In the genomic region with DNA sequence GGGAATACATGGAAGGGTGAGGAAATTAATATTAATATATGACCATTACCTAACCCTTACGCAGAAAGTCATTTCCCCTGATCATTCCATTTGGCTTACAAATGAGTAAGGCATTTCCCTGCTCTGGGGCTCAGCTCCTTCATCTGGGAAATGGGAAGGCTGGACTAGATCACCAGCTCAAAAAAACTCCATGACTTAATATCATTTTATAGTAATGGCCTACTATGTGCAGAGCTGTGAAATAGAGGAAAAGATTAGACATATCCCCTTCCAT, we compare ENCODE assay signal across 18 cellular contexts. TPM values are rescaled to one million over a fixed set of nuclear protein-coding genes. Genes with fewer than 3 reads are reported as not detected.
DNase-seq lines count a peak whose midpoint lies in the region; ATAC-seq and TF ChIP-seq lines count a peak whose summit lies in the region.
"Had no signal": no experiment of that assay in that cellular context is flagged by ENCODE, and none has a peak within 500 bp of the region (broad histone marks: within the 10 kb centered on the region; RNA-seq: fewer than 3 reads in every experiment).

No MANE protein-coding gene starts in this region.

- H3K9ac ChIP-seq in GM23248 = no peak overlapping the region

- peaks cover 28% of the 10 kb centered on the region for H3F3A ChIP-seq in GM23248 (ENCODE audit: insufficient read depth)

- H3K4me3 ChIP-seq in GM23248 (no peak overlapping the region), esophagus squamous epithelium (no peak overlapping the region), osteoblast (ENCODE audit: insufficient read depth, low read length) (no peak overlapping the region)
- H3K4me3 ChIP-seq: cardiac muscle cell, mucosa of descending colon, uterus had no signal

- H3K36me3 ChIP-seq in GM23248 (ENCODE audit: low read depth) (no peaks in the 10 kb centered on the region), esophagus squamous epithelium (no peaks in the 10 kb centered on the region), osteoblast (ENCODE audit: insufficient read depth, low read length) (peaks cover 5% of the 10 kb centered on the region)
- H3K36me3 ChIP-seq: cardiac muscle cell, uterus had no signal

- H2AFZ ChIP-seq in GM23248 = no peak overlapping the region
- no peak overlapping the region for H2AFZ ChIP-seq in osteoblast (ENCODE audit: low read length)

- H3K27ac ChIP-seq in GM23248 (peak overlapping the region; percentile 26), esophagus squamous epithelium (peak overlapping the region in 3 of 4 donors; percentile 8 to 71 (median 70)), osteoblast (ENCODE audit: low read depth, low read length) (peak overlapping the region; percentile 1)
- H3K27ac ChIP-seq: cardiac muscle cell had no signal

- intact Hi-C loops in esophagus squamous epithelium (cut with DNase I) = no loop called here

- H3K4me1 ChIP-seq in GM23248 (ENCODE audit: insufficient read depth) = peaks cover 36% of the 10 kb centered on the region
- peaks cover under 1 to 43% (median 28%) of the 10 kb centered on the region in 3 donors for H3K4me1 ChIP-seq in esophagus squamous epithelium
- H3K4me1 ChIP-seq in osteoblast (ENCODE audit: insufficient read depth, low read length) = peaks cover 27% of the 10 kb centered on the region
- H3K4me1 ChIP-seq: uterus had no signal

- WGBS in GM23248 (ENCODE audit: low coverage in 1 of 2, low lambda C conversion rate in 2 of 2, missing lambda C conversion rate in 2 of 2), 2 experiments = 14 to 17% methylated on average over 1 of the region's 1 CpG
- WGBS in esophagus squamous epithelium, 2 donors = 73 to 81% methylated on average over 1 of the region's 1 CpG

- no peak for TF ChIP-seq POLR2A in esophagus squamous epithelium (IDR thresholded peaks at IDR 0.05)

- H3K27me3 ChIP-seq in GM23248 (replicated peaks; ENCODE audit: insufficient read depth) (no peaks in the 10 kb centered on the region), esophagus squamous epithelium (no peaks in the 10 kb centered on the region), osteoblast (ENCODE audit: insufficient read depth, low read length) (no peaks in the 10 kb centered on the region)
- H3K27me3 ChIP-seq: cardiac muscle cell, uterus had no signal

- DNase-seq in GM23248 = peak; percentile 49
- DNase-seq in esophagus squamous epithelium (lab: John Stamatoyannopoulos, UW) = no peak
- DNase-seq in osteoblast (ENCODE audit: insufficient read length, low spot score, missing footprints) = no peak
- no peak for DNase-seq in cortex of kidney (lab: John Stamatoyannopoulos, UW)
- DNase-seq in effector CD4-positive, alpha-beta T cell = no peak
- DNase-seq in GM10266 (ENCODE audit: extremely low spot score) = no peak
- DNase-seq: activated B cell treated with CpG ODN at 0.5 μM for 24 hours; activated CD4-positive, alpha-beta memory T cell treated with anti-CD3 and anti-CD28 coated beads, Interleukin-2, amount 10 ng/mL, durations not matched to agents 7 days and 5 days; glutamatergic neuron; MM.1S; NCI-H1436; nephron progenitor cell had no signal

- ATAC-seq in SK-N-SH treated with all-trans-retinoic acid at 6 μM for 48 hours (peak; percentile 2; the same call in 2 of the 3 replicates), HG02571 (IDR thresholded peaks at IDR 0.05; ENCODE audit: unreplicated experiment) (no peak)

- H3K9me3 ChIP-seq in GM23248 (ENCODE audit: low read depth) (no peaks in the 10 kb centered on the region), esophagus squamous epithelium (no peaks in the 10 kb centered on the region), osteoblast (ENCODE audit: low read depth, low read length) (no peaks in the 10 kb centered on the region)
- H3K9me3 ChIP-seq: mucosa of descending colon, uterus had no signal

- H3K9me2 ChIP-seq in GM23248 (ENCODE audit: insufficient read depth) = 0 out of 2 replicates have a peak, but pooled peaks cover 4% of the 10 kb centered on the region

- in situ Hi-C loops in GM23248 (cut with MboI) = no loop called here

- peaks cover 77% of the 10 kb centered on the region for H3K79me2 ChIP-seq in GM23248 (ENCODE audit: insufficient read depth)
- peaks cover 51% of the 10 kb centered on the region for H3K79me2 ChIP-seq in osteoblast (ENCODE audit: insufficient read depth, low read length)

- TF ChIP-seq CTCF in esophagus squamous epithelium (IDR thresholded peaks at IDR 0.05) = no peak
- no peak for TF ChIP-seq CTCF in osteoblast (IDR thresholded peaks at IDR 0.05; ENCODE audit: extremely low read depth, low read depth, low read length)
- TF ChIP-seq CTCF in GM10266 (IDR thresholded peaks at IDR 0.05; ENCODE audit: control insufficient read depth, insufficient read depth, low read depth, missing control alignments) = no peak

- H4K20me1 ChIP-seq in GM23248 (ENCODE audit: insufficient read depth) (no peaks in the 10 kb centered on the region), osteoblast (ENCODE audit: insufficient read depth, low read length) (peaks cover 3% of the 10 kb centered on the region)

- H3K4me2 ChIP-seq in GM23248 (ENCODE audit: unreplicated experiment) (peak overlapping the region; percentile 6), osteoblast (ENCODE audit: insufficient read depth, low read length) (no peak overlapping the region)

TF ChIP-seq in SK-N-SH treated with all-trans-retinoic acid at 6 μM for 48 hours, 23 proteins besides CTCF, POLR2A, EP300 and RAD21:
- TF ChIP-seq ISL1 (CRISPR knock-in tag; IDR thresholded peaks at IDR 0.05) (no peak), RARB (CRISPR knock-in tag; IDR thresholded peaks at IDR 0.05) (no peak), PPARA (CRISPR knock-in tag; IDR thresholded peaks at IDR 0.05; ENCODE audit: borderline replicate concordance) (no peak), ZC3H10 (CRISPR knock-in tag; IDR thresholded peaks at IDR 0.05) (no peak), ZNF8 (CRISPR knock-in tag; IDR thresholded peaks at IDR 0.05) (no peak), SNAI2 (CRISPR knock-in tag; IDR thresholded peaks at IDR 0.05) (no peak)

RNA-seq across cellular contexts. Expression of gene HRH1, which starts 46.3 kb away (rescaled TPM):
- total RNA-seq in GM23248 (2014; rRNA removed; shearing (Covaris generic)) = 9.0 and 9.1 TPM in 2 replicates
- 7.1 and 8.1 TPM in 2 replicates for polyA plus RNA-seq in GM23248 (2016; fragmentation: Nextera tagmentation; extraction: Ambion mirVana)
- total RNA-seq in esophagus squamous epithelium = 1 to 10 TPM; 4.1 to 8.8 (median 4.4) TPM
- 9.8 and 12.4 TPM in 2 replicates for total RNA-seq in osteoblast
- total RNA-seq: activated B cell treated with CpG ODN at 0.5 μM for 24 hours, cardiac muscle cell, progenitor cell of endocrine pancreas had no signal
- polyA plus RNA-seq: cardiac muscle cell had no signal

Comparison
In these comparisons a context has a peak if more than half of its experiments do, and no peak if none do; other contexts are left out.
1. H3K27ac ChIP-seq: peak in every context shown above with its lines; median percentile 70 in esophagus squamous epithelium; 26 in GM23248; 1 in osteoblast.